15 cellular contexts compared by ENCODE assay signal in genomic region chr10:24446739-24447138, GRCh38.
DNase-seq lines count a peak whose midpoint lies in the region; TF ChIP-seq lines count a peak whose summit lies in the region.
"Had no signal": no experiment of that assay in that cellular context is flagged by ENCODE, and none has a peak within 500 bp of the region (broad histone marks: within the 10 kb centered on the region; RNA-seq: fewer than 3 reads in every experiment).

No MANE protein-coding gene starts in this region.

- H3K36me3 ChIP-seq in brain microvascular endothelial cell (replicated peaks), result no peaks in the 10 kb centered on the region
- H3K36me3 ChIP-seq: WERI-Rb-1 had no signal

- no peak for TF ChIP-seq CTCF in brain microvascular endothelial cell (IDR thresholded peaks at IDR 0.05; ENCODE audit: low read depth, low read length, missing control alignments)

- H3K27ac ChIP-seq in brain microvascular endothelial cell, result peak overlapping the region; percentile 86
- H3K27ac ChIP-seq: WERI-Rb-1 had no signal

- no peak overlapping the region for H3K4me3 ChIP-seq in brain microvascular endothelial cell (ENCODE audit: low read depth, low read length)

- DNase-seq in Caki2 (ENCODE audit: low read depth) (peak; percentile 45), LoVo (ENCODE audit: low spot score) (peak; percentile 8), brain microvascular endothelial cell (peak; percentile 96), myocyte (ENCODE audit: low read depth) (peak; percentile 96), anterior cingulate cortex (lab: John Stamatoyannopoulos, UW) (no peak), NCI-H2171 (lab: John Stamatoyannopoulos, UW) (no peak), posterior vena cava (ENCODE audit: low spot score) (no peak), NCI-H2196 (lab: John Stamatoyannopoulos, UW; ENCODE audit: unreplicated experiment) (no peak)
- DNase-seq: activated T-cell treated with anti-CD3 and anti-CD28 coated beads for 4 hours; CD4-positive, alpha-beta memory T cell; effector memory CD4-positive, alpha-beta T cell; hypothalamus; NCI-H510A treated with DMSO at 0.1 percent for 48 hours; SHP77 treated with DMSO at 0.1 percent for 48 hours; WERI-Rb-1 had no signal

- intact Hi-C loops in posterior vena cava (cut with DNase I), result no loop called here

- in situ Hi-C loops in Caki2 (cut with HindIII; ENCODE audit: low pct_unique_long_range_greater_than_20kb, low sequenced_read_pairs), result no loop called here
- in situ Hi-C loops in brain microvascular endothelial cell (cut with HindIII; ENCODE audit: low pct_ligation_motif_present, low sequenced_read_pairs), result no loop called here

- no peaks in the 10 kb centered on the region for H3K27me3 ChIP-seq in brain microvascular endothelial cell (replicated peaks)

Comparison
In these comparisons a context has a peak if more than half of its experiments do, and no peak if none do; other contexts are left out.
1. DNase-seq: peak in Caki2 (single experiment), LoVo (single experiment), brain microvascular endothelial cell (single experiment) and myocyte (single experiment); none in anterior cingulate cortex (0 of 58), NCI-H2171 (single experiment), posterior vena cava (single experiment) and NCI-H2196 (single experiment).